Comparison of ENCODE assay signal across 8 cellular contexts in the genomic region with DNA sequence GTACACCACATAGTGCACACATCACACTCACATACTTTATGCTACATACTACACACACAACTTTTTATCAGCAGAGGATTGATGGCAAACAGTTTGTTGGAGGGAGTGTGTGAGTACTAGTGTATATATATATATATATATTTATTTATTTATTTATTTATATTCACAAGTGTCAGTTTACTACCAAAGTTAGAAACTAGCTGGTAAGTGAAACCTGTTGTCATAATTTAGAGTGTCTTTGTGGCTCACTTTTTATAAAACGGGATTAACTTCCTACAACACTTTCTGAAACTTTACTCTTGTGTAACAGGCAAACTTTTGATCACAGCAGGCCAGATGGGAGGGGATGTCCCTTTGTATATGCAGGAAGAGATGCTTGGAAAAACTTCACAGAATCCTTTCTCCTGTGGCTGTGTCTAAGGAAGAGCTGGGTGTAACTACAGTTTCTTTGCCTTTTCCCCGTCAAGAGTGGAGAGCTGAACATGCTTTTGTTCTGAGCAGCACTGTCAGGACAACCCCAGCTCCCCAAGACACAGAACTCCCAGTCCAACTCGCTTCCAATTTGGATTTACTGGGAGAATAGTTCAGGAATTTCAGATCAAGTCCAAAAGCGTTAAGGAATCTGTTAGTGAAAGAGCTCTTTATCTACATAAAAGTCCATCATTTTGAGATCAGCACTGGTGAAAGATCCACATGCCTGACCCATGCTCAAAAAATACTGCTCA. TPM values are rescaled to one million over a fixed set of nuclear protein-coding genes. Genes with fewer than 3 reads are reported as not detected.
DNase-seq lines count a peak whose midpoint lies in the region; ATAC-seq and TF ChIP-seq lines count a peak whose summit lies in the region.

No MANE protein-coding gene starts in this region.

- peak overlapping the region; percentile 72 for H2BK15ac ChIP-seq in IMR-90 (ENCODE audit: low read depth, low read length)

- ATAC-seq in IMR-90 (ENCODE audit: low read depth), result no peak
- ATAC-seq in GM21526 (IDR thresholded peaks at IDR 0.05; ENCODE audit: low FRiP score, unreplicated experiment), result no peak
- no peak for ATAC-seq in GM21786 (IDR thresholded peaks at IDR 0.05; ENCODE audit: unreplicated experiment)
- no peak for ATAC-seq in HG03460 (IDR thresholded peaks at IDR 0.05; ENCODE audit: unreplicated experiment)

- H3K4ac ChIP-seq in IMR-90 (ENCODE audit: low read depth, low read length), result peak overlapping the region; percentile 91

- WGBS in IMR-90 (ENCODE audit: extremely low coverage in 2 of 2, insufficient read length in 1 of 2), 2 experiments, result no CpG with 5 or more reads among the region's 4 CpGs

- in situ Hi-C loops in IMR-90 (cut with MboI; ENCODE audit: low sequenced_read_pairs), result no loop called here

- H4K91ac ChIP-seq in IMR-90 (ENCODE audit: insufficient read depth, low read depth, low read length), result peak overlapping the region; percentile 92

- H3K36me3 ChIP-seq in BE2C (no peaks in the 10 kb centered on the region), IMR-90 (ENCODE audit: control insufficient read depth, insufficient read depth, low read length) (no peaks in the 10 kb centered on the region), breast epithelium (no peaks in the 10 kb centered on the region), mucosa of rectum (ENCODE audit: control insufficient read depth in 2 of 2, insufficient read depth in 2 of 2, low read length in 2 of 2) (peaks cover 4 to 5% of the 10 kb centered on the region in 2 donors)

- H3K4me1 ChIP-seq in BE2C (peaks cover 3% of the 10 kb centered on the region; the same call in 1 of the 2 replicates), IMR-90 (ENCODE audit: control insufficient read depth, insufficient read depth, low read length) (peaks cover 17% of the 10 kb centered on the region), breast epithelium (peaks cover 0 to 4% of the 10 kb centered on the region in 2 donors), mucosa of rectum (ENCODE audit: control insufficient read depth in 2 of 2, insufficient read depth in 2 of 2, low read length in 2 of 2) (peaks cover 17 to 35% of the 10 kb centered on the region in 2 donors)

- peak overlapping the region; percentile 89 for H2BK5ac ChIP-seq in IMR-90 (ENCODE audit: low read depth, low read length, poor library complexity, severe bottlenecking)

- H3K14ac ChIP-seq in IMR-90 (replicated peaks; ENCODE audit: low read depth, low read length), result peak overlapping the region; percentile 100

- peak overlapping the region; percentile 89 for H4K5ac ChIP-seq in IMR-90 (ENCODE audit: low read depth, low read length)

- H3K9me1 ChIP-seq in IMR-90 (ENCODE audit: insufficient read depth, low read length), result peaks cover 4% of the 10 kb centered on the region

- peak overlapping the region; percentile 98 for H2AFZ ChIP-seq in IMR-90 (replicated peaks; ENCODE audit: low read length, poor library complexity)

- no TSS peak for BruUV-seq in IMR-90 (replicated peaks; lab: Mats Ljungman, UMichigan)

- H2BK20ac ChIP-seq in IMR-90 (ENCODE audit: low read depth, low read length), result peak overlapping the region; percentile 27

- TF ChIP-seq POLR2A in IMR-90 (IDR thresholded peaks at IDR 0.05; ENCODE audit: low read depth, low read length), result no peak
- no peak for TF ChIP-seq POLR2A in breast epithelium (IDR thresholded peaks at IDR 0.05)

- H3K9me3 ChIP-seq in BE2C, result no peaks in the 10 kb centered on the region
- H3K9me3 ChIP-seq in IMR-90 (ENCODE audit: control insufficient read depth, insufficient read depth, low read length), result peaks cover 3% of the 10 kb centered on the region; the same call in 1 of the 2 replicates
- H3K9me3 ChIP-seq in breast epithelium, result peaks cover 0 to 11% of the 10 kb centered on the region in 2 donors
- H3K9me3 ChIP-seq in mucosa of rectum (ENCODE audit: control insufficient read depth in 2 of 2, low read length in 2 of 2), result peaks cover 0 to 3% of the 10 kb centered on the region in 2 donors

- peak overlapping the region; percentile 81 for H3K4me2 ChIP-seq in IMR-90 (ENCODE audit: low read depth, low read length)

- intact Hi-C loops in IMR-90 (cut with micrococcal nuclease) (loop anchor here (2.0 to 10.0 kb wide), 4 partner anchors 78 to 455 kb away; no protein-coding TSS in a partner anchor), breast epithelium (cut with DNase I; ENCODE audit: low total_unique reads) (no loop called here)

- POLR2A ChIA-PET in IMR-90 (lab: Charles Lee; ENCODE audit: unreplicated experiment), result no interaction called here
- POLR2A ChIA-PET in GM10248 (lab: Yijun Ruan, JAX), result no interaction called here

- CTCF ChIA-PET in IMR-90 (lab: Yijun Ruan, JAX), result no interaction called here
- CTCF ChIA-PET in GM10248 (lab: Yijun Ruan, JAX), result no interaction called here

- H4K20me1 ChIP-seq in IMR-90 (ENCODE audit: insufficient read depth, low read length), result no peaks in the 10 kb centered on the region

- H4K8ac ChIP-seq in IMR-90 (ENCODE audit: low read depth in 2 of 2, low read length in 2 of 2), result peak overlapping the region; percentile 58 to 92

- H3K4me3 ChIP-seq in BE2C (ENCODE audit: low read depth, low read length), result peak overlapping the region; percentile 77
- peak overlapping the region; percentile 82; the same call in 1 of the 2 replicates for H3K4me3 ChIP-seq in IMR-90 (ENCODE audit: insufficient read depth, low read depth, low read length)
- H3K4me3 ChIP-seq in breast epithelium, result peak overlapping the region; percentile 74 to 93 (median 77)
- peak overlapping the region; percentile 88 to 96 for H3K4me3 ChIP-seq in mucosa of rectum (ENCODE audit: low read length in 2 of 2)

- peak overlapping the region; percentile 81 for H2AK5ac ChIP-seq in IMR-90 (ENCODE audit: low read depth, low read length)

- peak overlapping the region; percentile 87 for H3K9ac ChIP-seq in IMR-90 (ENCODE audit: low read depth, low read length)
- peak overlapping the region; percentile 90 to 100 for H3K9ac ChIP-seq in mucosa of rectum (ENCODE audit: low read depth in 1 of 2, low read length in 2 of 2)

- no peak for DNase-seq in BE2C
- DNase-seq in IMR-90, result peak; percentile 18
- no peak for DNase-seq in breast epithelium (ENCODE audit: low spot score in 2 of 2)
- DNase-seq in GM10248 (ENCODE audit: extremely low spot score), result no peak

- no peak for TF ChIP-seq RAD21 in IMR-90 (IDR thresholded peaks at IDR 0.05; ENCODE audit: low read length)

- H3K27ac ChIP-seq in IMR-90 (ENCODE audit: insufficient read depth, low read length) (peak overlapping the region; percentile 67), breast epithelium (peak overlapping the region; percentile 93 to 94), mucosa of rectum (ENCODE audit: low read depth in 2 of 2, low read length in 2 of 2) (peak overlapping the region; percentile 96 to 98)

- peak overlapping the region; percentile 56; the same call in 1 of the 2 replicates for H3K18ac ChIP-seq in IMR-90 (ENCODE audit: low read depth, low read length)

- peaks cover 0 to 14% of the 10 kb centered on the region in 2 experiments; a peak in 2 of 4 replicates for H3K79me1 ChIP-seq in IMR-90 (ENCODE audit: low read depth in 1 of 2, low read length in 2 of 2)

- peak overlapping the region; percentile 0 for H2AK9ac ChIP-seq in IMR-90 (replicated peaks; ENCODE audit: low read depth, low read length, poor library complexity)

- H3K27me3 ChIP-seq in BE2C (no peaks in the 10 kb centered on the region), IMR-90 (ENCODE audit: control insufficient read depth, insufficient read depth, low read length) (no peaks in the 10 kb centered on the region), breast epithelium (no peaks in the 10 kb centered on the region), mucosa of rectum (ENCODE audit: control insufficient read depth in 2 of 2, insufficient read depth in 2 of 2, low read length in 2 of 2) (no peaks in the 10 kb centered on the region)

- H3K23ac ChIP-seq in IMR-90 (ENCODE audit: low read depth, low read length), result peak overlapping the region; percentile 80

- peak overlapping the region; percentile 87; the same call in 1 of the 2 replicates for H3K56ac ChIP-seq in IMR-90 (ENCODE audit: extremely low read depth, insufficient read depth, low read length)

- peak overlapping the region; percentile 95 for H2BK120ac ChIP-seq in IMR-90 (ENCODE audit: low read depth, low read length)

- TF ChIP-seq CTCF in BE2C (IDR thresholded peaks at IDR 0.05; ENCODE audit: low read depth, low read length), result no peak
- no peak for TF ChIP-seq CTCF in IMR-90 (conservative IDR thresholded peaks at IDR 0.05; ENCODE audit: low read depth, low read length)
- no peak for TF ChIP-seq CTCF in breast epithelium (IDR thresholded peaks at IDR 0.05)
- TF ChIP-seq CTCF in GM10248 (IDR thresholded peaks at IDR 0.05; ENCODE audit: control extremely low read depth, extremely low read depth, low read depth, missing control alignments), result no peak

- dilution Hi-C loops in IMR-90 (cut with HindIII; ENCODE audit: low sequenced_read_pairs, unreplicated experiment), result no loop called here

TF ChIP-seq in IMR-90, 13 proteins besides CTCF, POLR2A, EP300 and RAD21:
- TF ChIP-seq BHLHE40 (IDR thresholded peaks at IDR 0.05; ENCODE audit: low read depth, low read length) (no peak), MAZ (IDR thresholded peaks at IDR 0.05; ENCODE audit: borderline replicate concordance, low read depth, low read length) (no peak)

RNA-seq across cellular contexts. Expression of gene SAMD13, which starts 1.8 kb away (rescaled TPM):
- 2.5 TPM for polyA plus RNA-seq in BE2C (2012; ENCODE audit: insufficient read depth, insufficient read length, low read depth)
- total RNA-seq in IMR-90 (2012; rRNA removed), result 0.36 and 0.56 TPM in 2 replicates
- 0.27 and 0.34 TPM in 2 replicates for polyA plus RNA-seq in IMR-90 (2012; rRNA removed)
- polyA plus RNA-seq in IMR-90 (2012; cell fraction: cytosol; rRNA removed), result 0.17 TPM in 1 of 2 replicates, not detected in the other
- 0.16 TPM in 1 of 2 replicates, not detected in the other for polyA plus RNA-seq in IMR-90 (2012; cell fraction: nucleus; rRNA removed; ENCODE audit: low replicate concordance)
- total RNA-seq in breast epithelium, result 1 to 10 TPM; 2.1 to 3.1 (median 2.6) TPM
